ENCODE assay signal across 9 cellular contexts in the genomic region with DNA sequence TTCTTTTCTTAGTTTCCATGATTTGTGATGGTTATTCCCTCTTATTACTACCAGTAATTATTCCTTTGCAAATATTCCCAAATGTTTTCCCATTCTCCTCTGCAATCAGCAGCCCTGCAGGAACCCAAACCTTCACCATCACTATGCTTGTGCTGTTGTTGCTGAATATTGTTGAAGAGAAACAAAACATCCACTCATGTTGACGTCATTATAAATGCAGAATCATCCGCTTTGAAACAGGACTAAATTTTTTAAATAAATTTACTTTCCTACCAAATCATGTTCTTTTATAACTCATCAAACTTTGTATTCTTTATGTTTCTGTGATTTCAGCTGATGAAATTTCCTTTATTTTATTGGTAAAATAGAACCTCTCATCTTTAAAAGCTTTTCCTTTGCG.
"Had no signal": no experiment of that assay in that cellular context is flagged by ENCODE, and none has a peak within 500 bp of the region (broad histone marks: within the 10 kb centered on the region; RNA-seq: fewer than 3 reads in every experiment).

No MANE protein-coding gene starts in this region.

- H3K9me3 Mint-ChIP-seq: H9, HFFc6 had no signal

- H3K4me3 Mint-ChIP-seq: H9, HFFc6, IgD-negative memory B cell had no signal

- H3K27me3 Mint-ChIP-seq: IgD-negative memory B cell had no signal

- DNase-seq: GM23248, H9, HCEC 1CT, HFFc6, KBM-7 had no signal

- H3K9ac ChIP-seq: GM23248 had no signal

- FAIRE-seq: H1, H54, HTR-8/SVneo had no signal

- H2AFZ ChIP-seq: GM23248 had no signal

- H3K27ac ChIP-seq: GM23248 had no signal

- H3K27ac Mint-ChIP-seq: HFFc6, IgD-negative memory B cell had no signal

- H3K4me1 Mint-ChIP-seq: H9, IgD-negative memory B cell had no signal

- H3K4me3 ChIP-seq: GM23248 had no signal
